16 cellular contexts compared by ENCODE assay signal in the genomic region with DNA sequence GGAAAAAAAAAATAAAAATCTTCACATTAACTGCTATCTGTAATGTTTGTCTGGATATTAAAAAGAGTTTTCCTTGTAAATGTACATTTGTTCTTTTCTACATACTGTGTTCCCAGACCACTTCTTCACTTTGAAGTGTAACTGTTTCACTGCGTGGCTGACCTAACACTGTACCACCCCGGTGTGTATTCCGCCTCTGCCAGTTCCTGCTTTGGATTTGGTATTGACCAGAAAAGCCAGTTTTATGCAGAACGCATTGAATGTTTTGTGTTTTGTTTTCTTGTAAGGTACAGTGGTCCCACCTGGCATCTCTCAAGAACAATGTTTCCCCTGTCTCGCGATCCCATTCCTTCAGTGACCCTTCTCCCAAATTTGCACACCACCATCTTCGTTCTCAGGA.
DNase-seq lines count a peak whose midpoint lies in the region; ATAC-seq and TF ChIP-seq lines count a peak whose summit lies in the region.
"Had no signal": no experiment of that assay in that cellular context is flagged by ENCODE, and none has a peak within 500 bp of the region (broad histone marks: within the 10 kb centered on the region; RNA-seq: fewer than 3 reads in every experiment).

No MANE protein-coding gene starts in this region.

- peaks cover 80% of the 10 kb centered on the region for H3K36me3 ChIP-seq in left ventricle myocardium inferior
- peaks cover 88% of the 10 kb centered on the region for H3K36me3 ChIP-seq in right atrium auricular region
- H3K36me3 ChIP-seq: BE2C had no signal

- ATAC-seq in esophagus mucosa: no peak
- ATAC-seq: A549; CD8-positive, alpha-beta T cell; GM23338 had no signal

- DNase-seq in left ventricle myocardium inferior: no peak
- DNase-seq in right atrium auricular region (ENCODE audit: low spot score): no peak
- DNase-seq in dorsolateral prefrontal cortex: no peak
- no peak for DNase-seq in glutamatergic neuron
- DNase-seq in stimulated activated CD4-positive, alpha-beta T cell treated with anti-CD3 and anti-CD28 coated beads, Interleukin-12 subunit alpha, Interleukin-12 subunit beta, amount 100 ng/mL, for 4 hours: no peak
- DNase-seq: BE2C; CD8-positive, alpha-beta T cell; COR-L47; DMS153; DND-41; GDM1 had no signal

- H3K4me3 ChIP-seq in left ventricle myocardium inferior: no peak overlapping the region
- H3K4me3 ChIP-seq in right atrium auricular region: no peak overlapping the region
- no peak overlapping the region for H3K4me3 ChIP-seq in dorsolateral prefrontal cortex
- H3K4me3 ChIP-seq: A549, GM23338, HAP-1 had no signal

- TF ChIP-seq CTCF in left ventricle myocardium inferior (IDR thresholded peaks at IDR 0.05; ENCODE audit: borderline replicate concordance) (no peak), right atrium auricular region (IDR thresholded peaks at IDR 0.05) (no peak), dorsolateral prefrontal cortex (IDR thresholded peaks at IDR 0.05 in 54 of 56, conservative IDR thresholded peaks at IDR 0.05 in 2 of 56; ENCODE audit: low read depth in 1 of 56, partially characterized antibody in 56 of 56) (no peak), glutamatergic neuron (IDR thresholded peaks at IDR 0.05; ENCODE audit: partially characterized antibody, unreplicated experiment) (no peak)

- H3K27me3 ChIP-seq in left ventricle myocardium inferior (ENCODE audit: low read depth): no peaks in the 10 kb centered on the region
- H3K27me3 ChIP-seq in right atrium auricular region: no peaks in the 10 kb centered on the region
- no peaks in the 10 kb centered on the region for H3K27me3 ChIP-seq in dorsolateral prefrontal cortex
- H3K27me3 ChIP-seq: BE2C had no signal

- peak overlapping the region; percentile 80 for H3K27ac Mint-ChIP-seq in glutamatergic neuron (ENCODE audit: unreplicated experiment)
- H3K27ac Mint-ChIP-seq: CD8-positive, alpha-beta T cell; GM23338 had no signal

- no peaks in the 10 kb centered on the region for H3K36me3 Mint-ChIP-seq in glutamatergic neuron (ENCODE audit: unreplicated experiment)

- H3K4me3 Mint-ChIP-seq in glutamatergic neuron (ENCODE audit: unreplicated experiment): peak overlapping the region; percentile 10
- H3K4me3 Mint-ChIP-seq: CD14-positive monocyte; CD8-positive, alpha-beta T cell; GM23338 had no signal

- H3K4me1 ChIP-seq in left ventricle myocardium inferior: peaks cover 23% of the 10 kb centered on the region
- H3K4me1 ChIP-seq in right atrium auricular region: no peaks in the 10 kb centered on the region
- H3K4me1 ChIP-seq: A549, BE2C, HAP-1 had no signal

- peaks cover 22% of the 10 kb centered on the region for H3K4me1 Mint-ChIP-seq in glutamatergic neuron (ENCODE audit: low read depth, unreplicated experiment)
- H3K4me1 Mint-ChIP-seq: CD14-positive monocyte had no signal

- H3K9me3 ChIP-seq in left ventricle myocardium inferior (replicated peaks): no peaks in the 10 kb centered on the region
- no peaks in the 10 kb centered on the region for H3K9me3 ChIP-seq in right atrium auricular region
- H3K9me3 ChIP-seq: A549, BE2C, HAP-1 had no signal

- intact Hi-C loops in left ventricle myocardium inferior (cut with micrococcal nuclease) (no loop called here), dorsolateral prefrontal cortex (cut with DNase I) (no loop called here)

- H3K9me3 Mint-ChIP-seq in glutamatergic neuron (ENCODE audit: unreplicated experiment): peaks cover 9% of the 10 kb centered on the region
- H3K9me3 Mint-ChIP-seq: CD14-positive monocyte; CD8-positive, alpha-beta T cell; GM23338 had no signal

- H3K27ac ChIP-seq in left ventricle myocardium inferior (replicated peaks) (peak overlapping the region; percentile 21), right atrium auricular region (no peak overlapping the region), dorsolateral prefrontal cortex (peak overlapping the region in 32 of 59 donors; percentile 0 to 78 (median 54))
- H3K27ac ChIP-seq: A549 had no signal

- H3K27me3 Mint-ChIP-seq in glutamatergic neuron (ENCODE audit: unreplicated experiment): no peaks in the 10 kb centered on the region

Comparison
In these comparisons a context has a peak if more than half of its experiments do, and no peak if none do; other contexts are left out.
1. H3K27ac ChIP-seq: peak in left ventricle myocardium inferior (single experiment) and dorsolateral prefrontal cortex (32 of 59); none in right atrium auricular region (0 of 2).